ENCODE assay signal across 34 cellular contexts in the genomic region with DNA sequence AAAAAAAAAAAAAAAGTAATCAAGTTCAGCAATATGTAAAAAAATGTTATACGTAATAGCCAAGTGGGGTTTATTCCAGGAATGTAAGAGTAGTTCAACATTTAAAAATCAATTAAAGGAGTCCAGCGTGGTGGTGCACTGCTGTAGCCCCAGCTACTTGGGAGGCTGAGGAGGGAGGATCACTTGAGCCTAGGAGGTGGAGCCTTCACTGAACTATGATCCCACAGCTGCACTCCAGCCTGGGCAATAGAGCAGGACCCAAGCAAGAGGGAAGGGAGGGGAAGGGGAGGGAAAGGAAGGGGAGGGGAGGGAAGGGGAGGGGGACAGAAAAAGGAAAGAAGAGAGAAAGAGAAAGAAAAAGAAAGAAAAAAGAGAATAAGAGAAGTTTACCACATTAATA.
"Had no signal": no experiment of that assay in that cellular context is flagged by ENCODE, and none has a peak within 500 bp of the region (broad histone marks: within the 10 kb centered on the region; RNA-seq: fewer than 3 reads in every experiment).

No MANE protein-coding gene starts in this region.

- H3K9me3 ChIP-seq: MG63 had no signal

- H3K36me3 ChIP-seq: MG63 had no signal

- H3K4me3 ChIP-seq: MG63 had no signal

- DNase-seq: Karpas-422, Kasumi-1, MG63, MM.1S, MV-4-11, NCI-H1048, NCI-H1092, NCI-H1092 treated with DMSO at 0.1 percent for 48 hours, NCI-H1105, NCI-H1105 treated with DMSO at 0.1 percent for 48 hours, NCI-H1417, NCI-H1417 treated with DMSO at 0.1 percent for 48 hours, NCI-H1436, NCI-H1436 treated with DMSO at 0.1 percent for 48 hours, NCI-H146, NCI-H1694, NCI-H1694 treated with DMSO at 0.1 percent for 48 hours, NCI-H187, NCI-H187 treated with DMSO at 0.1 percent for 48 hours, NCI-H1930, NCI-H2029, NCI-H2029 treated with DMSO at 0.1 percent for 48 hours, NCI-H2081, NCI-H2081 treated with DMSO at 0.1 percent for 48 hours, NCI-H2107, NCI-H2171, NCI-H2171 treated with DMSO at 0.1 percent for 48 hours, NCI-H2227 treated with DMSO at 0.1 percent for 48 hours, NCI-H226, NCI-H345, NCI-H446, NCI-H446 treated with DMSO at 0.1 percent for 48 hours, NCI-H510A, NCI-H510A treated with DMSO at 0.1 percent for 48 hours had no signal
